Comparison of ENCODE assay signal across 19 cellular contexts in genomic region chrX:48480583-48480982, GRCh38. TPM values are rescaled to one million over a fixed set of nuclear protein-coding genes. Genes with fewer than 3 reads are reported as not detected.
DNase-seq lines count a peak whose midpoint lies in the region; ATAC-seq and TF ChIP-seq lines count a peak whose summit lies in the region.
"Had no signal": no experiment of that assay in that cellular context is flagged by ENCODE, and none has a peak within 500 bp of the region (broad histone marks: within the 10 kb centered on the region; RNA-seq: fewer than 3 reads in every experiment).

No MANE protein-coding gene starts in this region.

- H3K79me2 ChIP-seq in OCI-LY7 (ENCODE audit: insufficient read depth, low read depth, low read length), result peaks cover 26% of the 10 kb centered on the region

- no peaks in the 10 kb centered on the region for H3K9me3 Mint-ChIP-seq in activated naive CD4-positive, alpha-beta T cell treated with anti-CD3 and anti-CD28 coated beads for 36 hours
- H3K9me3 Mint-ChIP-seq in activated CD8-positive, alpha-beta T cell treated with anti-CD3 and anti-CD28 coated beads for 36 hours, result no peaks in the 10 kb centered on the region
- H3K9me3 Mint-ChIP-seq in central memory CD8-positive, alpha-beta T cell, result no peaks in the 10 kb centered on the region

- no peaks in the 10 kb centered on the region for H3K27me3 Mint-ChIP-seq in activated naive CD4-positive, alpha-beta T cell treated with anti-CD3 and anti-CD28 coated beads for 36 hours (ENCODE audit: low read depth)
- H3K27me3 Mint-ChIP-seq in activated CD8-positive, alpha-beta T cell treated with anti-CD3 and anti-CD28 coated beads for 36 hours, result no peaks in the 10 kb centered on the region
- no peaks in the 10 kb centered on the region for H3K27me3 Mint-ChIP-seq in central memory CD8-positive, alpha-beta T cell

- no peaks in the 10 kb centered on the region for H3K9me3 ChIP-seq in OCI-LY7 (ENCODE audit: low read length)
- no peaks in the 10 kb centered on the region for H3K9me3 ChIP-seq in right cardiac atrium (ENCODE audit: control insufficient read depth, low read length)
- H3K9me3 ChIP-seq: Caco-2 had no signal

- H3K27ac ChIP-seq in OCI-LY7 (ENCODE audit: low read depth, low read length, poor library complexity, severe bottlenecking) (no peak overlapping the region), right cardiac atrium (ENCODE audit: low read length) (no peak overlapping the region)
- H3K27ac ChIP-seq: C4-2B had no signal

- H4K20me1 ChIP-seq in OCI-LY7 (ENCODE audit: insufficient read depth, low read length), result no peaks in the 10 kb centered on the region

- no peaks in the 10 kb centered on the region for H3K27me3 ChIP-seq in right cardiac atrium (ENCODE audit: control insufficient read depth, insufficient read depth)

- H3K4me3 Mint-ChIP-seq in activated naive CD4-positive, alpha-beta T cell treated with anti-CD3 and anti-CD28 coated beads for 36 hours, result no peak overlapping the region
- H3K4me3 Mint-ChIP-seq in activated CD8-positive, alpha-beta T cell treated with anti-CD3 and anti-CD28 coated beads for 36 hours, result no peak overlapping the region
- no peak overlapping the region for H3K4me3 Mint-ChIP-seq in central memory CD8-positive, alpha-beta T cell

- H3K4me3 ChIP-seq in OCI-LY7 (ENCODE audit: low read depth, low read length, poor library complexity, severe bottlenecking) (no peak overlapping the region), right cardiac atrium (ENCODE audit: low read length) (no peak overlapping the region)

- ATAC-seq in activated CD8-positive, alpha-beta T cell treated with anti-CD3 and anti-CD28 coated beads for 36 hours, result no peak
- ATAC-seq in central memory CD8-positive, alpha-beta T cell (replicated peaks; ENCODE audit: extremely low read depth, poor library complexity, severe bottlenecking), result no peak
- ATAC-seq in HG02623 (IDR thresholded peaks at IDR 0.05; ENCODE audit: unreplicated experiment) (no peak), right cardiac atrium (no peak)
- ATAC-seq: HepG2 had no signal

- H3K4me2 ChIP-seq in OCI-LY7 (ENCODE audit: low read length), result no peak overlapping the region

- TF ChIP-seq CTCF in activated CD8-positive, alpha-beta T cell treated with anti-CD3 and anti-CD28 coated beads for 36 hours (IDR thresholded peaks at IDR 0.05), result no peak
- no peak for TF ChIP-seq CTCF in OCI-LY7 (conservative IDR thresholded peaks at IDR 0.05; ENCODE audit: low read length)

- H3K4me1 ChIP-seq in OCI-LY7 (ENCODE audit: insufficient read depth, low read length, poor library complexity, severe bottlenecking), result peaks cover 11% of the 10 kb centered on the region
- H3K4me1 ChIP-seq in right cardiac atrium (ENCODE audit: control insufficient read depth, insufficient read depth, low read length), result no peaks in the 10 kb centered on the region
- H3K4me1 ChIP-seq: Caco-2 had no signal

- no peak for DNase-seq in activated naive CD4-positive, alpha-beta T cell treated with anti-CD3 and anti-CD28 coated beads for 36 hours
- DNase-seq in activated naive CD4-positive, alpha-beta T cell treated with Interleukin-2 at 50 U/mL for 16 hours, result no peak
- DNase-seq in activated CD8-positive, alpha-beta T cell treated with anti-CD3 and anti-CD28 coated beads for 36 hours, result no peak
- no peak for DNase-seq in central memory CD8-positive, alpha-beta T cell (ENCODE audit: low spot score in 2 of 2)
- DNase-seq in putamen (ENCODE audit: low spot score), result peak; percentile 61
- DNase-seq in OCI-LY7 (ENCODE audit: low spot score), result no peak
- no peak for DNase-seq in right cardiac atrium
- DNase-seq: Caco-2; GOT3; KG1; NCI-H1436; NCI-H2029 treated with DMSO at 0.1 percent for 48 hours; NCI-H2171 treated with DMSO at 0.1 percent for 48 hours; NCI-H446 treated with DMSO at 0.1 percent for 48 hours; NK-92 treated with Interleukin-12 subunit alpha and Interleukin-12 subunit beta, amount 100 ng/mL, for 24 hours; OCI-M1 had no signal

- WGBS in right cardiac atrium, result 91% methylated on average over 3 of the region's 3 CpGs

- H2AFZ ChIP-seq in OCI-LY7 (ENCODE audit: low read length), result no peak overlapping the region

- CTCF ChIA-PET in activated naive CD4-positive, alpha-beta T cell treated with anti-CD3 and anti-CD28 coated beads for 36 hours (lab: Charles Lee), result interaction anchor here (0.7 kb wide), 1 partner anchor 396 kb away, joined by 3 read pairs; no protein-coding TSS in a partner anchor
- CTCF ChIA-PET in activated CD8-positive, alpha-beta T cell treated with anti-CD3 and anti-CD28 coated beads for 36 hours (lab: Charles Lee), result interaction anchor here (1.0 kb wide), 1 partner anchor 12 kb away, joined by 3 read pairs; no protein-coding TSS in a partner anchor
- CTCF ChIA-PET in OCI-LY7 (lab: Charles Lee; ENCODE audit: unreplicated experiment), result no interaction called here

- intact Hi-C loops in activated naive CD4-positive, alpha-beta T cell treated with anti-CD3 and anti-CD28 coated beads for 36 hours (cut with micrococcal nuclease), result no loop called here
- intact Hi-C loops in activated CD8-positive, alpha-beta T cell treated with anti-CD3 and anti-CD28 coated beads for 36 hours (cut with micrococcal nuclease), result no loop called here
- intact Hi-C loops in OCI-LY7 (cut with micrococcal nuclease; ENCODE audit: unreplicated experiment) (no loop called here), right cardiac atrium (cut with DNase I) (no loop called here)

- POLR2A ChIA-PET in activated CD8-positive, alpha-beta T cell treated with anti-CD3 and anti-CD28 coated beads for 36 hours (lab: Charles Lee), result interaction anchor here (0.6 to 1.9 kb wide), 2 partner anchors 28 to 621 kb away, joined by 3 to 5 read pairs; partner anchors contain the start of gene PORCN
- POLR2A ChIA-PET in OCI-LY7 (lab: Charles Lee), result interaction anchor here (0.6 kb wide), 2 partner anchors 9 to 56 kb away, joined by 3 to 5 read pairs; no protein-coding TSS in a partner anchor

- no TSS peak for BruUV-seq in OCI-LY7 (replicated peaks; lab: Mats Ljungman, UMichigan)

- peaks cover 28% of the 10 kb centered on the region for H3K4me1 Mint-ChIP-seq in activated naive CD4-positive, alpha-beta T cell treated with anti-CD3 and anti-CD28 coated beads for 36 hours (ENCODE audit: low read depth)
- peaks cover 27% of the 10 kb centered on the region for H3K4me1 Mint-ChIP-seq in activated CD8-positive, alpha-beta T cell treated with anti-CD3 and anti-CD28 coated beads for 36 hours (ENCODE audit: low read depth)
- peaks cover 24% of the 10 kb centered on the region for H3K4me1 Mint-ChIP-seq in central memory CD8-positive, alpha-beta T cell

- peaks cover 18% of the 10 kb centered on the region for H3K36me3 Mint-ChIP-seq in activated naive CD4-positive, alpha-beta T cell treated with anti-CD3 and anti-CD28 coated beads for 36 hours (ENCODE audit: low read depth)
- peaks cover 42% of the 10 kb centered on the region for H3K36me3 Mint-ChIP-seq in activated CD8-positive, alpha-beta T cell treated with anti-CD3 and anti-CD28 coated beads for 36 hours (ENCODE audit: low read depth)
- peaks cover 29% of the 10 kb centered on the region for H3K36me3 Mint-ChIP-seq in central memory CD8-positive, alpha-beta T cell (ENCODE audit: insufficient read depth)

- H3K9me2 ChIP-seq in OCI-LY7 (ENCODE audit: insufficient read depth, low read length), result no peaks in the 10 kb centered on the region

- peak overlapping the region; percentile 8 for H3K27ac Mint-ChIP-seq in activated naive CD4-positive, alpha-beta T cell treated with anti-CD3 and anti-CD28 coated beads for 36 hours
- H3K27ac Mint-ChIP-seq in activated CD8-positive, alpha-beta T cell treated with anti-CD3 and anti-CD28 coated beads for 36 hours, result peak overlapping the region; percentile 76
- peak overlapping the region; percentile 11 for H3K27ac Mint-ChIP-seq in central memory CD8-positive, alpha-beta T cell (ENCODE audit: low read depth)

- H3K36me3 ChIP-seq in OCI-LY7 (ENCODE audit: insufficient read depth, low read length), result peaks cover 62% of the 10 kb centered on the region

RNA-seq across cellular contexts. Expression of gene FTSJ1, which starts 4.6 kb away (rescaled TPM):
- 10 to 100 TPM; 66.2 to 66.8 TPM for total RNA-seq in activated naive CD4-positive, alpha-beta T cell treated with anti-CD3 and anti-CD28 coated beads for 36 hours
- total RNA-seq in activated CD8-positive, alpha-beta T cell treated with anti-CD3 and anti-CD28 coated beads for 36 hours, result 10 to 100 TPM; 73.3 to 82.9 TPM
- 55.7 and 66.1 TPM in 2 replicates for total RNA-seq in OCI-LY7 (2014; rRNA removed; shearing (Covaris generic))
- 51.8 and 54.7 TPM in 2 replicates for total RNA-seq in OCI-LY7 (2022)
- total RNA-seq in right cardiac atrium, result 10 to 100 TPM; 19.9 to 25.5 (median 21.8) TPM
- polyA plus RNA-seq in right cardiac atrium, result 20.0 TPM

RNA-seq across cellular contexts. Expression of gene SLC38A5, which starts 10.5 kb away (rescaled TPM):
- 10 to 100 TPM; 45.0 to 45.8 TPM for total RNA-seq in activated naive CD4-positive, alpha-beta T cell treated with anti-CD3 and anti-CD28 coated beads for 36 hours
- total RNA-seq in activated CD8-positive, alpha-beta T cell treated with anti-CD3 and anti-CD28 coated beads for 36 hours, result 10 to 100 TPM; 82.1 to 92.6 TPM
- total RNA-seq in OCI-LY7 (2014; rRNA removed; shearing (Covaris generic)), result 38.6 and 42.2 TPM in 2 replicates
- total RNA-seq in OCI-LY7 (2022) (39.9 and 45.6 TPM in 2 replicates), right cardiac atrium (1 to 10 TPM in 3 of 4 donors, under 1 TPM in 1; 0.41 to 6.5 (median 3.7) TPM)
- polyA plus RNA-seq in right cardiac atrium, result 3.0 TPM

RNA-seq across cellular contexts. Expression of gene PORCN, which starts 28.2 kb away (rescaled TPM):
- total RNA-seq in activated naive CD4-positive, alpha-beta T cell treated with anti-CD3 and anti-CD28 coated beads for 36 hours, result 1 to 10 TPM; 5.2 to 5.6 TPM
- total RNA-seq in activated CD8-positive, alpha-beta T cell treated with anti-CD3 and anti-CD28 coated beads for 36 hours, result 10 to 100 TPM; 13.9 to 16.9 TPM
- 4.2 and 8.4 TPM in 2 replicates for total RNA-seq in OCI-LY7 (2014; rRNA removed; shearing (Covaris generic))
- 9.9 and 11.3 TPM in 2 replicates for total RNA-seq in OCI-LY7 (2022)
- total RNA-seq in right cardiac atrium, result 10 to 100 TPM; 16.1 to 22.3 (median 19.8) TPM
- 14.0 TPM for polyA plus RNA-seq in right cardiac atrium

RNA-seq across cellular contexts. Expression of gene EBP, which starts 41.0 kb away (rescaled TPM):
- total RNA-seq in activated naive CD4-positive, alpha-beta T cell treated with anti-CD3 and anti-CD28 coated beads for 36 hours, result 100 to 1,000 TPM; 118 to 123 TPM
- total RNA-seq in activated CD8-positive, alpha-beta T cell treated with anti-CD3 and anti-CD28 coated beads for 36 hours, result 100 to 1,000 TPM; 159 to 164 TPM
- 94.4 and 101 TPM in 2 replicates for total RNA-seq in OCI-LY7 (2014; rRNA removed; shearing (Covaris generic))
- total RNA-seq in OCI-LY7 (2022), result 110 and 126 TPM in 2 replicates
- 10 to 100 TPM; 74.8 to 93.4 (median 83.0) TPM for total RNA-seq in right cardiac atrium
- 118 TPM for polyA plus RNA-seq in right cardiac atrium

RNA-seq across cellular contexts. Expression of gene TBC1D25, which starts 58.9 kb away (rescaled TPM):
- 10 to 100 TPM; 10.6 to 11.1 TPM for total RNA-seq in activated naive CD4-positive, alpha-beta T cell treated with anti-CD3 and anti-CD28 coated beads for 36 hours
- 10 to 100 TPM; 11.4 to 11.9 TPM for total RNA-seq in activated CD8-positive, alpha-beta T cell treated with anti-CD3 and anti-CD28 coated beads for 36 hours
- 6.8 and 7.6 TPM in 2 replicates for total RNA-seq in OCI-LY7 (2014; rRNA removed; shearing (Covaris generic))
- total RNA-seq in OCI-LY7 (2022), result 11.2 and 14.1 TPM in 2 replicates
- 10 to 100 TPM; 16.9 to 22.4 (median 18.5) TPM for total RNA-seq in right cardiac atrium
- 8.0 TPM for polyA plus RNA-seq in right cardiac atrium

Comparison
In these comparisons a context has a peak if more than half of its experiments do, and no peak if none do; other contexts are left out.
1. H3K27ac Mint-ChIP-seq: peak in every context shown above with its lines; median percentile 76 in activated CD8-positive, alpha-beta T cell treated with anti-CD3 and anti-CD28 coated beads for 36 hours; 11 in central memory CD8-positive, alpha-beta T cell; 8 in activated naive CD4-positive, alpha-beta T cell treated with anti-CD3 and anti-CD28 coated beads for 36 hours.
2. RNA of gene SLC38A5, which starts 10.5 kb away (total RNA-seq): 82.1 to 92.6 TPM in activated CD8-positive, alpha-beta T cell treated with anti-CD3 and anti-CD28 coated beads for 36 hours, 45.0 to 45.8 TPM in activated naive CD4-positive, alpha-beta T cell treated with anti-CD3 and anti-CD28 coated beads for 36 hours and 38.6 to 45.6 TPM in OCI-LY7; 0.41 to 6.5 TPM in right cardiac atrium; every median in the first group is over 4 times any median in the second.